Comparison of ENCODE assay signal across 9 cellular contexts in the genomic region with DNA sequence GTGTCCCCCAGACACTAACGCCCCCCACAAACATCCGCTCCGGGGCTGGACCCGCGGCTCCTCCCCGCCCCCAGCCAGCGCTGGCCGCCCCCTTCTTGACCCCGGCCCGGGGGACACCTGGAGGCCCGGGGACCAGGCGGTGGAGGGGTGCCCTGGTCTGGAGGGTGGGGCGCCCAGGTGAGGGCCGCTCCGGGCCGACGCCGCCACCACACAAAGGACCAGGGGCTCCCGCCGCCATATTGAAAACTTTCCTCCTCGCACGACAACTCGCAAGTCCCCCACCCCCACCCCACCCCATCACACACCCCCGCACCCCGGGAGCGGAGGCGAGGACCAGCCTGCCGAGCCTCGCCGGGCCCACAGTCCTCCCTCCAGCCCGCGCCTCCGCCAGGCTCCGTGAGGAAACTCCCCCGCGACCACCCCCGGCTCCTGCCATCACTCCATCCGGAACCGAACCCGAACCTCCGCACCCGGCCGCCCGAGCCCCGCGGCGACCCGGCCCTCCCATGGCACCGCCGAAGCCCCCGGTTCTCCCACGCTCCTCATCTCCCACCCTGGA. TPM values are rescaled to one million over a fixed set of nuclear protein-coding genes. Genes with fewer than 3 reads are reported as not detected.
DNase-seq lines count a peak whose midpoint lies in the region; ATAC-seq and TF ChIP-seq lines count a peak whose summit lies in the region.
"Had no signal": no experiment of that assay in that cellular context is flagged by ENCODE, and none has a peak within 500 bp of the region (broad histone marks: within the 10 kb centered on the region; RNA-seq: fewer than 3 reads in every experiment).

No MANE protein-coding gene starts in this region.

- H3K4me3 ChIP-seq in colonic mucosa (peak overlapping the region; percentile 96), right lobe of liver (peak overlapping the region; percentile 77 to 96 (median 95))

- 5% methylated on average over 24 of the region's 52 CpGs for WGBS in right lobe of liver (ENCODE audit: insufficient coverage, low coverage, low lambda C conversion rate, missing lambda C conversion rate)

- H3K27me3 ChIP-seq in colonic mucosa (no peaks in the 10 kb centered on the region), right lobe of liver (no peaks in the 10 kb centered on the region)

- ATAC-seq in right lobe of liver (peak in 3 of 4 donors; percentile 1 to 7 (median 5)), GM21447 (IDR thresholded peaks at IDR 0.05; ENCODE audit: unreplicated experiment) (no peak)

- H3K4me1 ChIP-seq in colonic mucosa (peaks cover 26% of the 10 kb centered on the region), right lobe of liver (peaks cover 0 to 18% (median 3%) of the 10 kb centered on the region in 4 donors)

- DNase-seq in AG20443 (ENCODE audit: low spot score) = peak; percentile 64
- DNase-seq in HK-2 (ENCODE audit: unreplicated experiment) = peak; percentile 59
- DNase-seq in activated CD4-positive, CD25-positive, alpha-beta regulatory T cell (lab: John Stamatoyannopoulos, UW) = peak in 3 of 4 experiments; percentile 20 to 29 (median 25)
- DNase-seq in colonic mucosa = peak; percentile 38
- peak; percentile 37 to 60 (median 56) for DNase-seq in right lobe of liver
- peak; percentile 37 to 53 (median 50) for DNase-seq in stimulated activated CD4-positive, alpha-beta T cell treated with anti-CD3 and anti-CD28 coated beads, TNF-alpha, amount 100 ng/mL, for 4 hours (ENCODE audit: low read depth in 3 of 3)
- no peak for DNase-seq in KG1 (lab: John Stamatoyannopoulos, UW)

- no peak for TF ChIP-seq POLR2A in right lobe of liver (IDR thresholded peaks at IDR 0.05)

- H3K9ac ChIP-seq in colonic mucosa (ENCODE audit: low read depth in 2 of 2, low read length in 2 of 2) = peak overlapping the region; percentile 80 to 94

- H3K27ac ChIP-seq in colonic mucosa = peak overlapping the region; percentile 96
- H3K27ac ChIP-seq in right lobe of liver = peak overlapping the region; percentile 56 to 87 (median 74)

- H3K36me3 ChIP-seq in colonic mucosa = no peaks in the 10 kb centered on the region
- no peaks in the 10 kb centered on the region for H3K36me3 ChIP-seq in right lobe of liver

- TF ChIP-seq CTCF in colonic mucosa (IDR thresholded peaks at IDR 0.05) (no peak), right lobe of liver (IDR thresholded peaks at IDR 0.05) (no peak)

- intact Hi-C loops in colonic mucosa (cut with DNase I) (no loop called here), right lobe of liver (cut with DNase I) (no loop called here)

- H3K9me3 ChIP-seq in colonic mucosa = no peaks in the 10 kb centered on the region
- H3K9me3 ChIP-seq in right lobe of liver = no peaks in the 10 kb centered on the region

RNA-seq across cellular contexts. Expression of gene KDM5B, which starts 0.8 kb away (rescaled TPM):
- 10 to 100 TPM; 70.1 to 93.4 TPM for total RNA-seq in colonic mucosa
- total RNA-seq in right lobe of liver = 10 to 100 TPM; 12.0 to 22.6 (median 16.1) TPM

RNA-seq across cellular contexts. Expression of gene PCAT6, which starts 3.3 kb away (rescaled TPM):
- total RNA-seq in colonic mucosa = 1 to 10 TPM in 1 of 2 donors, under 1 TPM in 1; 0.74 to 2.1 TPM
- under 1 TPM in 2 of 6 experiments, not detected in 4; 0.49 to 0.86 TPM for total RNA-seq in right lobe of liver
- total RNA-seq: subcutaneous adipose tissue had no signal
